Comparison of ENCODE assay signal across 8 cellular contexts in genomic region chr21:26007911-26008579, GRCh38.
DNase-seq lines count a peak whose midpoint lies in the region; ATAC-seq and TF ChIP-seq lines count a peak whose summit lies in the region.
"Had no signal": no experiment of that assay in that cellular context is flagged by ENCODE, and none has a peak within 500 bp of the region (broad histone marks: within the 10 kb centered on the region; RNA-seq: fewer than 3 reads in every experiment).

No MANE protein-coding gene starts in this region.

- DNase-seq in NCI-H1417 (lab: John Stamatoyannopoulos, UW) (peak in 2 of 3 experiments; percentile 84 to 91), SHP77 treated with DMSO at 0.1 percent for 48 hours (lab: John Stamatoyannopoulos, UW) (peak; percentile 40), glutamatergic neuron (no peak), substantia nigra (lab: John Stamatoyannopoulos, UW) (no peak), type B pancreatic cell (ENCODE audit: extremely low spot score, unreplicated experiment) (no peak), COLO829 (ENCODE audit: low spot score) (no peak)
- DNase-seq: activated CD4-positive, CD25-positive, alpha-beta regulatory T cell treated with anti-CD3 and anti-CD28 coated beads, Interleukin-2, amount 50 U/mL, for 72 hours had no signal

- no peaks in the 10 kb centered on the region for H3K36me3 Mint-ChIP-seq in glutamatergic neuron (ENCODE audit: unreplicated experiment)
- H3K36me3 Mint-ChIP-seq in type B pancreatic cell = peaks cover 18% of the 10 kb centered on the region

- peak overlapping the region; percentile 79 for H3K27ac ChIP-seq in substantia nigra (ENCODE audit: low read depth, low read length, poor library complexity, severe bottlenecking)

- H3K27me3 Mint-ChIP-seq in glutamatergic neuron (ENCODE audit: unreplicated experiment) (peaks cover 4% of the 10 kb centered on the region), type B pancreatic cell (no peaks in the 10 kb centered on the region)

- TF ChIP-seq CTCF in glutamatergic neuron (IDR thresholded peaks at IDR 0.05; ENCODE audit: partially characterized antibody, unreplicated experiment) = no peak
- no peak for TF ChIP-seq CTCF in type B pancreatic cell (conservative IDR thresholded peaks at IDR 0.05)

- H3K9me3 Mint-ChIP-seq in glutamatergic neuron (ENCODE audit: unreplicated experiment) (peaks cover 8% of the 10 kb centered on the region), type B pancreatic cell (no peaks in the 10 kb centered on the region)

- peak overlapping the region; percentile 56 for H3K27ac Mint-ChIP-seq in glutamatergic neuron (ENCODE audit: unreplicated experiment)
- no peak overlapping the region for H3K27ac Mint-ChIP-seq in type B pancreatic cell

- H3K4me1 Mint-ChIP-seq in glutamatergic neuron (ENCODE audit: low read depth, unreplicated experiment) = peaks cover 25% of the 10 kb centered on the region
- H3K4me1 Mint-ChIP-seq in type B pancreatic cell (ENCODE audit: unreplicated experiment) = peaks cover 10% of the 10 kb centered on the region

- no peak for ATAC-seq in HG02840 (IDR thresholded peaks at IDR 0.05; ENCODE audit: low FRiP score, unreplicated experiment)

- H3K4me3 Mint-ChIP-seq in glutamatergic neuron (ENCODE audit: unreplicated experiment) = no peak overlapping the region
- H3K4me3 Mint-ChIP-seq in type B pancreatic cell = no peak overlapping the region

Comparison
In these comparisons a context has a peak if more than half of its experiments do, and no peak if none do; other contexts are left out.
1. DNase-seq: peak in NCI-H1417 (2 of 3) and SHP77 treated with DMSO at 0.1 percent for 48 hours (single experiment); none in glutamatergic neuron (single experiment), substantia nigra (0 of 49), type B pancreatic cell (single experiment) and COLO829 (single experiment).